In the genomic region with DNA sequence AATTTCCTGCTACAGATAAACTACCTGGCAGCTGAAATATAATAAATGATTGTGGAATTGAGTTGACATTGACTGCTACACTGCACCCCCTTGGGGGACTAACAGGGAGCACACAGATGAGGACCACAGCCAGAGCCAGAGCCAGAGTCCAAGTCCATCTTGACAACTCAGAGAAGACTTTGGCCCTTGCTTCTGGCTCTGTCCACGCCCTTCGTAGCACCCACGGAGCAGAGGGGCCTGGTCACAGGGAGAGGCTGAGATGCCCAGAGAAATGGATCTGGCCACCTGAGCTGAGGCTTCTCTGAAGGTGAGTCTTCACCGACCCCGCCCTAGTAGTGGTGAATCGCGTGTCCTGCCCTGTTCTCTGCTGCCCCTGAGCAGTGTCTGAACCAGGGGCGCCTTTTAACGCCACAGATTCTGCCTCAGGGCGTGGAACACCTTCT, we compare ENCODE assay signal across 14 cellular contexts. TPM values are rescaled to one million over a fixed set of nuclear protein-coding genes. Genes with fewer than 3 reads are reported as not detected.
DNase-seq lines count a peak whose midpoint lies in the region; ATAC-seq and TF ChIP-seq lines count a peak whose summit lies in the region.
"Had no signal": no experiment of that assay in that cellular context is flagged by ENCODE, and none has a peak within 500 bp of the region (broad histone marks: within the 10 kb centered on the region; RNA-seq: fewer than 3 reads in every experiment).

No MANE protein-coding gene starts in this region.

- H3K4me3 ChIP-seq in MG63 (no peak overlapping the region), neuronal stem cell (ENCODE audit: low read length in 2 of 2) (no peak overlapping the region)
- H3K4me3 ChIP-seq in CD8-positive, alpha-beta T cell (ENCODE audit: low read depth, low read length) = no peak overlapping the region
- H3K4me3 ChIP-seq in effector memory CD4-positive, alpha-beta T cell (ENCODE audit: insufficient read depth, low read depth, low read length, poor library complexity, severe bottlenecking) = no peak overlapping the region
- H3K4me3 ChIP-seq: lower lobe of right lung, pancreas had no signal

- TF ChIP-seq CTCF in CD8-positive, alpha-beta T cell (IDR thresholded peaks at IDR 0.05) = no peak

- H3K9me3 Mint-ChIP-seq in CD8-positive, alpha-beta T cell = no peaks in the 10 kb centered on the region

- H3K27ac ChIP-seq in epithelial cell of prostate = peak overlapping the region; percentile 70
- no peak overlapping the region for H3K27ac ChIP-seq in neuronal stem cell (replicated peaks; ENCODE audit: low read length)
- no peak overlapping the region for H3K27ac ChIP-seq in CD8-positive, alpha-beta T cell (ENCODE audit: low read depth, low read length)
- no peak overlapping the region for H3K27ac ChIP-seq in effector memory CD4-positive, alpha-beta T cell (ENCODE audit: insufficient read depth, low read length, poor library complexity, severe bottlenecking)
- H3K27ac ChIP-seq: lower lobe of right lung, pancreas had no signal

- no peak overlapping the region for H3K4ac ChIP-seq in neuronal stem cell (ENCODE audit: low read length)

- H3K4me1 ChIP-seq in neuronal stem cell (ENCODE audit: control insufficient read depth in 2 of 2, insufficient read depth in 1 of 2, low read depth in 1 of 2, low read length in 2 of 2) = no peaks in the 10 kb centered on the region
- no peaks in the 10 kb centered on the region for H3K4me1 ChIP-seq in CD8-positive, alpha-beta T cell (ENCODE audit: insufficient read depth, low read length)
- no peaks in the 10 kb centered on the region for H3K4me1 ChIP-seq in effector memory CD4-positive, alpha-beta T cell (ENCODE audit: control insufficient read depth, insufficient read depth, low read length, poor library complexity, severe bottlenecking)

- H3K18ac ChIP-seq in neuronal stem cell (ENCODE audit: low read length) = peak overlapping the region; percentile 54

- no peak overlapping the region for H2BK15ac ChIP-seq in neuronal stem cell (ENCODE audit: low read length)

- no peak overlapping the region for H2BK12ac ChIP-seq in neuronal stem cell (ENCODE audit: low read length)

- peak overlapping the region; percentile 47 for H2AK5ac ChIP-seq in neuronal stem cell (ENCODE audit: low read depth, low read length)

- CTCF ChIA-PET in CD8-positive, alpha-beta T cell (lab: Charles Lee) = interaction anchor here (1.2 kb wide), 2 partner anchors 8 to 18 kb away, joined by 3 read pairs; no protein-coding TSS in a partner anchor

- in situ Hi-C loops in Caki2 (cut with HindIII; ENCODE audit: low pct_unique_long_range_greater_than_20kb, low sequenced_read_pairs) = no loop called here

- no peak overlapping the region for H3K4me3 Mint-ChIP-seq in CD8-positive, alpha-beta T cell

- intact Hi-C loops in CD8-positive, alpha-beta T cell (cut with DNase I, micrococcal nuclease) = no loop called here

- no peak for ATAC-seq in CD8-positive, alpha-beta T cell
- no peak for ATAC-seq in HG02623 (IDR thresholded peaks at IDR 0.05; ENCODE audit: unreplicated experiment)
- ATAC-seq: lower lobe of right lung had no signal

- H3K36me3 ChIP-seq in MG63 = no peaks in the 10 kb centered on the region
- no peaks in the 10 kb centered on the region for H3K36me3 ChIP-seq in neuronal stem cell (replicated peaks in 1 of 2; ENCODE audit: control insufficient read depth in 2 of 2, insufficient read depth in 2 of 2, low read length in 2 of 2)
- H3K36me3 ChIP-seq in CD8-positive, alpha-beta T cell (ENCODE audit: insufficient read depth, low read length) = no peaks in the 10 kb centered on the region
- H3K36me3 ChIP-seq in effector memory CD4-positive, alpha-beta T cell (ENCODE audit: control insufficient read depth, insufficient read depth, low read length) = no peaks in the 10 kb centered on the region
- H3K36me3 ChIP-seq: lower lobe of right lung, pancreas had no signal

- no peaks in the 10 kb centered on the region for H3K27me3 Mint-ChIP-seq in CD8-positive, alpha-beta T cell (ENCODE audit: low read depth)

- H3K9me3 ChIP-seq in MG63 (peaks cover under 1% of the 10 kb centered on the region; the same call in 1 of the 2 replicates), neuronal stem cell (replicated peaks in 1 of 2; ENCODE audit: control insufficient read depth in 2 of 2, insufficient read depth in 1 of 2, low read depth in 1 of 2, low read length in 2 of 2) (no peaks in the 10 kb centered on the region)
- no peaks in the 10 kb centered on the region for H3K9me3 ChIP-seq in CD8-positive, alpha-beta T cell (ENCODE audit: low read length)
- H3K9me3 ChIP-seq in effector memory CD4-positive, alpha-beta T cell (ENCODE audit: control insufficient read depth, low read length) = no peaks in the 10 kb centered on the region
- H3K9me3 ChIP-seq: lower lobe of right lung, pancreas had no signal

- no peaks in the 10 kb centered on the region for H3K27me3 ChIP-seq in MG63
- peaks cover 0 to 15% (median 0%) of the 10 kb centered on the region in 3 experiments for H3K27me3 ChIP-seq in neuronal stem cell (ENCODE audit: control insufficient read depth in 3 of 3, insufficient read depth in 3 of 3, low read depth in 1 of 3, low read length in 3 of 3)
- H3K27me3 ChIP-seq in CD8-positive, alpha-beta T cell (ENCODE audit: insufficient read depth, low read length) = no peaks in the 10 kb centered on the region
- no peaks in the 10 kb centered on the region for H3K27me3 ChIP-seq in effector memory CD4-positive, alpha-beta T cell (replicated peaks; ENCODE audit: control insufficient read depth, insufficient read depth, low read length, poor library complexity, severe bottlenecking)
- H3K27me3 ChIP-seq: pancreas had no signal

- no peak overlapping the region for H2BK5ac ChIP-seq in neuronal stem cell (ENCODE audit: low read length)

- no CpG with 5 or more reads among the region's 10 CpGs for WGBS in neuronal stem cell (ENCODE audit: extremely low coverage in 2 of 2, insufficient read length in 2 of 2, insufficient replicate concordance in 1 of 2), 2 donors

- no peak overlapping the region for H3K14ac ChIP-seq in neuronal stem cell (ENCODE audit: low read length)

- H3K23ac ChIP-seq in neuronal stem cell (ENCODE audit: low read depth, low read length, poor library complexity) = peak overlapping the region; percentile 52

- no peak overlapping the region for H2BK120ac ChIP-seq in neuronal stem cell (ENCODE audit: low read depth, low read length)

- no peak overlapping the region for H2AFZ ChIP-seq in neuronal stem cell (ENCODE audit: low read length)

- H4K8ac ChIP-seq in neuronal stem cell (ENCODE audit: low read depth, low read length) = no peak overlapping the region

- H3K79me1 ChIP-seq in neuronal stem cell (ENCODE audit: low read depth, low read length) = no peaks in the 10 kb centered on the region

- H3K9ac ChIP-seq in neuronal stem cell (ENCODE audit: low read depth, low read length, poor library complexity) = no peak overlapping the region

- H3K4me2 ChIP-seq in neuronal stem cell (ENCODE audit: insufficient read depth, low read length, poor library complexity, severe bottlenecking) = no peak overlapping the region

- DNase-seq in Caki2 (ENCODE audit: low read depth) (peak; percentile 33), MG63 (peak; percentile 73), epithelial cell of prostate (ENCODE audit: low read depth, low spot score) (no peak), neuronal stem cell (ENCODE audit: low spot score) (no peak), NOMO-1 treated with DMSO at 0.1 percent for 48 hours (lab: John Stamatoyannopoulos, UW; ENCODE audit: unreplicated experiment) (no peak)
- no peak for DNase-seq in CD8-positive, alpha-beta T cell
- no peak for DNase-seq in effector memory CD4-positive, alpha-beta T cell
- DNase-seq: activated T-cell treated with anti-CD3 and anti-CD28 coated beads, Interleukin-2, amount 50 U/mL, for 48 hours; Karpas-422; lower lobe of right lung; NCI-H2029; NCI-H526 treated with DMSO at 0.1 percent for 48 hours had no signal

- no peak overlapping the region for H3K27ac Mint-ChIP-seq in CD8-positive, alpha-beta T cell

- POLR2A ChIA-PET in CD8-positive, alpha-beta T cell (lab: Charles Lee) = no interaction called here

- no peaks in the 10 kb centered on the region for H3K36me3 Mint-ChIP-seq in CD8-positive, alpha-beta T cell

- H3K4me1 Mint-ChIP-seq in CD8-positive, alpha-beta T cell (ENCODE audit: low read depth) = no peaks in the 10 kb centered on the region

- H4K91ac ChIP-seq in neuronal stem cell (ENCODE audit: low read depth, low read length, poor library complexity) = no peak overlapping the region

RNA-seq across cellular contexts. Expression of a gene that starts 35.8 kb away (rescaled TPM):
- total RNA-seq in Caki2 (2014; rRNA removed; shearing (Covaris generic); ENCODE audit: low replicate concordance) = 56.5 and 59.5 TPM in 2 replicates
- total RNA-seq in MG63 (2014; rRNA removed; shearing (Covaris generic); ENCODE audit: low replicate concordance) = 116 and 137 TPM in 2 replicates
- polyA plus RNA-seq in neuronal stem cell (2013, experiment 1 of 2) = 158 TPM
- polyA plus RNA-seq in neuronal stem cell (2013, experiment 2 of 2) = 153 TPM
- total RNA-seq in CD8-positive, alpha-beta T cell = 100 to 1,000 TPM; 105 to 107 TPM

RNA-seq across cellular contexts. Expression of a gene that starts 58.1 kb away (rescaled TPM):
- 61.5 and 69.2 TPM in 2 replicates for total RNA-seq in Caki2 (2014; rRNA removed; shearing (Covaris generic); ENCODE audit: low replicate concordance)
- 28.9 and 45.6 TPM in 2 replicates for total RNA-seq in MG63 (2014; rRNA removed; shearing (Covaris generic); ENCODE audit: low replicate concordance)
- 22.7 TPM for polyA plus RNA-seq in neuronal stem cell (2013, experiment 1 of 2)
- polyA plus RNA-seq in neuronal stem cell (2013, experiment 2 of 2) = 22.4 TPM
- 10 to 100 TPM; 20.7 to 24.0 TPM for total RNA-seq in CD8-positive, alpha-beta T cell

Comparison
In these comparisons a context has a peak if more than half of its experiments do, and no peak if none do; other contexts are left out.
1. DNase-seq: peak in Caki2 (single experiment) and MG63 (single experiment); none in epithelial cell of prostate (single experiment), neuronal stem cell (single experiment), NOMO-1 treated with DMSO at 0.1 percent for 48 hours (single experiment), CD8-positive, alpha-beta T cell (0 of 7) and effector memory CD4-positive, alpha-beta T cell (0 of 3).